In genomic region chr9:125655074-125655633, GRCh38 we compare ENCODE assay signal across 17 cellular contexts.
"Had no signal": no experiment of that assay in that cellular context is flagged by ENCODE, and none has a peak within 500 bp of the region (broad histone marks: within the 10 kb centered on the region; RNA-seq: fewer than 3 reads in every experiment).

No MANE protein-coding gene starts in this region.

- DNase-seq: activated CD4-positive, alpha-beta T cell treated with anti-CD3 and anti-CD28 coated beads for 48 hours; activated CD8-positive, alpha-beta memory T cell treated with anti-CD3 and anti-CD28 coated beads, Interleukin-2, amount 50 U/mL, for 48 hours; activated CD8-positive, alpha-beta T cell treated with anti-CD3 and anti-CD28 coated beads for 36 hours; activated gamma-delta T cell; activated T-cell treated with anti-CD3 and anti-CD28 coated beads, Interleukin-2, amount 50 U/mL, for 72 hours; central memory CD4-positive, alpha-beta T cell; effector CD4-positive, alpha-beta T cell; foreskin keratinocyte; pancreas; stimulated activated CD4-positive, alpha-beta T cell treated with anti-CD3 and anti-CD28 coated beads, Interleukin-2, amount 100 ng/mL, for 48 hours; stimulated activated naive B cell treated with anti-CD40 and anti-IgM and Interleukin-4, amounts not matched to agents 10 μg/mL and 1 μg/mL and 100 μg/mL, for 72 hours; T-helper 17 cell; tibial artery; uterus had no signal

- H3K27me3 ChIP-seq: esophagus muscularis mucosa, foreskin keratinocyte, pancreas, tibial artery, uterus had no signal

- H3K4me3 ChIP-seq: coronary artery, esophagus muscularis mucosa, pancreas, tibial artery, uterus had no signal

- FAIRE-seq: pancreas had no signal

- H3K4me3 Mint-ChIP-seq: activated CD8-positive, alpha-beta T cell treated with anti-CD3 and anti-CD28 coated beads for 36 hours; activated T-cell treated with anti-CD3 and anti-CD28 coated beads, Interleukin-2, amount 50 U/mL, for 72 hours; stimulated activated naive B cell treated with anti-CD40 and anti-IgM and Interleukin-4, amounts not matched to agents 10 μg/mL and 1 μg/mL and 100 μg/mL, for 72 hours; T-helper 17 cell had no signal

- H3K36me3 ChIP-seq: esophagus muscularis mucosa, pancreas, tibial artery, uterus had no signal

- H3K27me3 Mint-ChIP-seq: activated CD8-positive, alpha-beta T cell treated with anti-CD3 and anti-CD28 coated beads for 36 hours; stimulated activated naive B cell treated with anti-CD40 and anti-IgM and Interleukin-4, amounts not matched to agents 10 μg/mL and 1 μg/mL and 100 μg/mL, for 72 hours; T-helper 17 cell had no signal

- H3K4me1 ChIP-seq: uterus had no signal

- H3K27ac ChIP-seq: coronary artery, esophagus muscularis mucosa, foreskin keratinocyte, pancreas, tibial artery, uterus had no signal

- H3K9me3 Mint-ChIP-seq: activated CD8-positive, alpha-beta T cell treated with anti-CD3 and anti-CD28 coated beads for 36 hours; activated naive CD4-positive, alpha-beta T cell treated with anti-CD3 and anti-CD28 coated beads, Interleukin-2, amount 50 U/mL, for 72 hours; activated T-cell treated with anti-CD3 and anti-CD28 coated beads, Interleukin-2, amount 50 U/mL, for 72 hours; stimulated activated naive B cell treated with anti-CD40 and anti-IgM and Interleukin-4, amounts not matched to agents 10 μg/mL and 1 μg/mL and 100 μg/mL, for 72 hours had no signal

- H3K9me3 ChIP-seq: esophagus muscularis mucosa, pancreas, tibial artery, uterus had no signal

- H3K27ac Mint-ChIP-seq: activated CD8-positive, alpha-beta T cell treated with anti-CD3 and anti-CD28 coated beads for 36 hours; activated naive CD4-positive, alpha-beta T cell treated with anti-CD3 and anti-CD28 coated beads, Interleukin-2, amount 50 U/mL, for 72 hours; activated T-cell treated with anti-CD3 and anti-CD28 coated beads, Interleukin-2, amount 50 U/mL, for 72 hours; T-helper 17 cell had no signal

- ATAC-seq: activated CD8-positive, alpha-beta T cell treated with anti-CD3 and anti-CD28 coated beads for 36 hours; activated naive CD4-positive, alpha-beta T cell treated with anti-CD3 and anti-CD28 coated beads, Interleukin-2, amount 50 U/mL, for 72 hours; activated T-cell treated with anti-CD3 and anti-CD28 coated beads, Interleukin-2, amount 50 U/mL, for 72 hours; foreskin keratinocyte; pancreas; stimulated activated naive B cell treated with anti-CD40 and anti-IgM and Interleukin-4, amounts not matched to agents 10 μg/mL and 1 μg/mL and 100 μg/mL, for 72 hours; T-helper 17 cell had no signal
